20 cellular contexts compared by ENCODE assay signal in the genomic region with DNA sequence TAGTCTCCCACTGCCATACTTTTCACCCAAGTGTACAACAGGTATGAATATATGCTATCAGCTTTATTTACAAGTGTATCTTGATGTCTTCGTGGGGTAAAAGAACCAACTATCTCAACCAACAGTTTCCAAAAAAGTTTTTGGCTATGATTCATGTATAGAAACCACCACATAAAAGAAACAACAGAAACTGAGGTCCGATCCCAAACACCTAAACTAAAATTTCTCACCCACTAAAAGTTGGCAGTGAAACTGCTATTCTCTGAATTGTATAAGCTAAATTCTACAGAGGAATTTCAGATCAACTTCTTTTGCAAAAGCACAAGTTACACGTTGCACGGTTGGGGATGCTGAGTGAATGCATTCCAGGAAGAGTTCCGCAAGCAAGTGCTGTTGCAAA.
"Had no signal": no experiment of that assay in that cellular context is flagged by ENCODE, and none has a peak within 500 bp of the region (broad histone marks: within the 10 kb centered on the region; RNA-seq: fewer than 3 reads in every experiment).

No MANE protein-coding gene starts in this region.

- H3K4me3 Mint-ChIP-seq: activated naive CD8-positive, alpha-beta T cell; immature natural killer cell; mesothelial cell of epicardium; naive thymus-derived CD8-positive, alpha-beta T cell; stimulated activated memory B cell treated with anti-CD40 and anti-IgM and Interleukin-4, amounts not matched to agents 10 μg/mL and 1 μg/mL and 100 μg/mL, for 72 hours; T-helper 17 cell; type B pancreatic cell had no signal

- H3K27ac Mint-ChIP-seq: activated naive CD8-positive, alpha-beta T cell; immature natural killer cell; mesothelial cell of epicardium; naive thymus-derived CD8-positive, alpha-beta T cell; stimulated activated memory B cell treated with anti-CD40 and anti-IgM and Interleukin-4, amounts not matched to agents 10 μg/mL and 1 μg/mL and 100 μg/mL, for 72 hours; T-helper 17 cell; type B pancreatic cell had no signal

- DNase-seq: activated gamma-delta T cell treated with Interleukin-2 at 50 U/mL for 16 hours; amniotic stem cell; colonic mucosa; glutamatergic neuron; kidney glomerular epithelial cell; mammary epithelial cell; naive thymus-derived CD8-positive, alpha-beta T cell; pancreas; T-helper 17 cell had no signal

- H3K9me3 ChIP-seq: colonic mucosa, esophagus muscularis mucosa, left lung, pancreas, thoracic aorta, vagina had no signal

- H3K27me3 ChIP-seq: colonic mucosa, esophagus muscularis mucosa, hepatocyte, left lung, pancreas, vagina had no signal

- H3K27me3 Mint-ChIP-seq: activated naive CD8-positive, alpha-beta T cell; naive thymus-derived CD8-positive, alpha-beta T cell; stimulated activated memory B cell treated with anti-CD40 and anti-IgM and Interleukin-4, amounts not matched to agents 10 μg/mL and 1 μg/mL and 100 μg/mL, for 72 hours; T-helper 17 cell; type B pancreatic cell had no signal

- ATAC-seq: sciatic nerve had no signal

- H3K4me3 ChIP-seq: colonic mucosa, esophagus muscularis mucosa, hepatocyte, pancreas, thoracic aorta, vagina had no signal

- H3K27ac ChIP-seq: colonic mucosa, esophagus muscularis mucosa, hepatocyte, pancreas, vagina had no signal

- H3K9me3 Mint-ChIP-seq: immature natural killer cell; mesothelial cell of epicardium; naive thymus-derived CD8-positive, alpha-beta T cell; stimulated activated memory B cell treated with anti-CD40 and anti-IgM and Interleukin-4, amounts not matched to agents 10 μg/mL and 1 μg/mL and 100 μg/mL, for 72 hours; type B pancreatic cell had no signal
